9 cellular contexts compared by ENCODE assay signal in the genomic region with DNA sequence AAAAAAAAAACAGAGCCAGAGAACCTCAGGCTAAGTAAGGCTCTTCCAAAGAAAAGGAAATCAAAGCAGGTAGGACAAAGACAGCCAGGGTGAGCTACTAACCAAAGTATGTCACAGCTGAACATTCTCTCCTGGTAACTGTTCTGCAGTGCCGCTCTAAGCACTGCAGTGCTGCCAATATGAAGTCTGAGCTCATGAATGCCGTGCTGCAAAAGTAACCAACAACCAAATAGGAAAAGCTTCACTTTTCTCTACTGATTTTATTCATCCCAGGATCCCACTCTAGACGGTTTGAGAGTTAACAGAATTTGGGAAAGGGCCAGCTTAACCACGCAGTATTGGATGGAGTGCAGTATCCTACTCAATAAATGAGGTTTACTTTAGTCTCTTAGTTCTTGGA. TPM values are rescaled to one million over a fixed set of nuclear protein-coding genes. Genes with fewer than 3 reads are reported as not detected.
DNase-seq lines count a peak whose midpoint lies in the region; ATAC-seq and TF ChIP-seq lines count a peak whose summit lies in the region.
"Had no signal": no experiment of that assay in that cellular context is flagged by ENCODE, and none has a peak within 500 bp of the region (broad histone marks: within the 10 kb centered on the region; RNA-seq: fewer than 3 reads in every experiment).

No MANE protein-coding gene starts in this region.

- no peaks in the 10 kb centered on the region for H3K9me3 ChIP-seq in effector memory CD4-positive, alpha-beta T cell (ENCODE audit: control insufficient read depth, low read length)

- intact Hi-C loops in CD14-positive monocyte (cut with micrococcal nuclease), result loop anchor here in 1 of 2 donors (5.0 kb wide), 3 partner anchors 92 to 182 kb away; no protein-coding TSS in a partner anchor

- H3K4me3 ChIP-seq in NB4 (ENCODE audit: low read depth, low read length), result peak overlapping the region; percentile 16
- H3K4me3 ChIP-seq in effector memory CD4-positive, alpha-beta T cell (ENCODE audit: insufficient read depth, low read depth, low read length, poor library complexity, severe bottlenecking), result peak overlapping the region; percentile 19

- H3K27ac ChIP-seq in effector memory CD4-positive, alpha-beta T cell (ENCODE audit: insufficient read depth, low read length, poor library complexity, severe bottlenecking), result peak overlapping the region; percentile 24

- H3K4me1 ChIP-seq in effector memory CD4-positive, alpha-beta T cell (ENCODE audit: control insufficient read depth, insufficient read depth, low read length, poor library complexity, severe bottlenecking), result peaks cover 35% of the 10 kb centered on the region

- no peaks in the 10 kb centered on the region for H3K27me3 ChIP-seq in effector memory CD4-positive, alpha-beta T cell (replicated peaks; ENCODE audit: control insufficient read depth, insufficient read depth, low read length, poor library complexity, severe bottlenecking)

- H3K4me3 Mint-ChIP-seq in CD14-positive monocyte, result peak overlapping the region; percentile 99 to 100
- H3K4me3 Mint-ChIP-seq in naive B cell, result peak overlapping the region; percentile 3 to 99 (median 90)

- no peak for ATAC-seq in naive B cell (ENCODE audit: low read depth in 2 of 2)

- no peak for TF ChIP-seq CTCF in CD14-positive monocyte (IDR thresholded peaks at IDR 0.05)
- TF ChIP-seq CTCF in NB4 (IDR thresholded peaks at IDR 0.05; ENCODE audit: low read depth, low read length), result no peak
- no peak for TF ChIP-seq CTCF in GM13977 (IDR thresholded peaks at IDR 0.05; ENCODE audit: extremely low read depth, insufficient read depth, missing control alignments)

- no peaks in the 10 kb centered on the region for H3K36me3 ChIP-seq in effector memory CD4-positive, alpha-beta T cell (ENCODE audit: control insufficient read depth, insufficient read depth, low read length)

- DNase-seq in CD14-positive monocyte (ENCODE audit: low spot score), result no peak
- no peak for DNase-seq in NB4 (ENCODE audit: low read depth)
- DNase-seq in effector memory CD4-positive, alpha-beta T cell, result no peak
- DNase-seq in naive B cell, result no peak
- DNase-seq in SW480 (ENCODE audit: low spot score), result no peak
- DNase-seq in GM13977 (ENCODE audit: low spot score), result no peak
- no peak for DNase-seq in dedifferentiated amniotic fluid mesenchymal stem cell (ENCODE audit: extremely low spot score)
- no peak for DNase-seq in NCI-H2227 treated with DMSO at 0.1 percent for 48 hours (lab: John Stamatoyannopoulos, UW)
- DNase-seq: NCI-H2081 had no signal

- no peak for TF ChIP-seq POLR2A in NB4 (IDR thresholded peaks at IDR 0.05; ENCODE audit: extremely low read depth, insufficient read length)

- in situ Hi-C loops in GM13977 (cut with MboI; ENCODE audit: low pct_unique_long_range_greater_than_20kb, low sequenced_read_pairs, unreplicated experiment), result no loop called here

- peak overlapping the region in 3 of 7 donors; percentile 19 to 99 (median 99) for H3K27ac Mint-ChIP-seq in CD14-positive monocyte
- peak overlapping the region in 4 of 6 donors; percentile 44 to 99 (median 91) for H3K27ac Mint-ChIP-seq in naive B cell

- no peaks in the 10 kb centered on the region for H3K27me3 Mint-ChIP-seq in CD14-positive monocyte (ENCODE audit: low read depth in 3 of 3)
- H3K27me3 Mint-ChIP-seq in naive B cell, result no peaks in the 10 kb centered on the region

- peaks cover 8 to 9% of the 10 kb centered on the region in 2 donors for H3K36me3 Mint-ChIP-seq in CD14-positive monocyte
- peaks cover 13 to 14% of the 10 kb centered on the region in 2 donors for H3K36me3 Mint-ChIP-seq in naive B cell

- peaks cover 0 to 2% (median 0%) of the 10 kb centered on the region in 7 donors for H3K9me3 Mint-ChIP-seq in CD14-positive monocyte
- peaks cover 0 to 2% (median 0%) of the 10 kb centered on the region in 7 donors for H3K9me3 Mint-ChIP-seq in naive B cell

- H3K4me1 Mint-ChIP-seq in CD14-positive monocyte, result peaks cover 69% of the 10 kb centered on the region
- peaks cover 80 to 88% (median 83%) of the 10 kb centered on the region in 3 donors for H3K4me1 Mint-ChIP-seq in naive B cell

RNA-seq across cellular contexts. Expression of gene SIK3, which starts 3.5 kb away (rescaled TPM):
- polyA plus RNA-seq in CD14-positive monocyte (10 to 100 TPM; 18.3 to 20.0 TPM), naive B cell (ENCODE audit: low read depth in 6 of 6) (10 to 100 TPM; 27.7 to 52.1 (median 35.6) TPM)

RNA-seq across cellular contexts. Expression of gene PAFAH1B2, which starts 49.3 kb away (rescaled TPM):
- 10 to 100 TPM; 23.7 to 25.1 TPM for polyA plus RNA-seq in CD14-positive monocyte
- polyA plus RNA-seq in naive B cell (ENCODE audit: low read depth in 6 of 6), result 10 to 100 TPM; 18.0 to 23.3 (median 20.9) TPM
